Comparison of ENCODE assay signal across 24 cellular contexts in genomic region chrX:96410927-96411326, GRCh38.
DNase-seq lines count a peak whose midpoint lies in the region; ATAC-seq, FAIRE-seq and TF ChIP-seq lines count a peak whose summit lies in the region.
"Had no signal": no experiment of that assay in that cellular context is flagged by ENCODE, and none has a peak within 500 bp of the region (broad histone marks: within the 10 kb centered on the region; RNA-seq: fewer than 3 reads in every experiment).

No MANE protein-coding gene starts in this region.

- H2BK5ac ChIP-seq in IMR-90 (ENCODE audit: low read depth, low read length, poor library complexity, severe bottlenecking): no peak overlapping the region

- H4K20me1 ChIP-seq in IMR-90 (ENCODE audit: insufficient read depth, low read length): no peaks in the 10 kb centered on the region; the same call in 1 of the 2 replicates
- no peaks in the 10 kb centered on the region for H4K20me1 ChIP-seq in endothelial cell of umbilical vein (replicated peaks; ENCODE audit: control insufficient read depth, extremely low read depth, insufficient read depth, low read length)
- H4K20me1 ChIP-seq: BLaER1 had no signal

- no peak overlapping the region for H4K5ac ChIP-seq in IMR-90 (ENCODE audit: low read depth, low read length)

- no peaks in the 10 kb centered on the region for H3K27me3 Mint-ChIP-seq in activated T-cell treated with anti-CD3 and anti-CD28 coated beads, Interleukin-2, amount 50 U/mL, for 4 hours (ENCODE audit: low read depth)
- H3K27me3 Mint-ChIP-seq: IgD-negative memory B cell had no signal

- H3K79me2 ChIP-seq in endothelial cell of umbilical vein (ENCODE audit: control insufficient read depth, insufficient read depth, low read length): no peaks in the 10 kb centered on the region

- dilution Hi-C loops in IMR-90 (cut with HindIII; ENCODE audit: low sequenced_read_pairs, unreplicated experiment) (no loop called here), endothelial cell of umbilical vein (cut with MboI; ENCODE audit: extremely low pct_ligation_motif_present, low sequenced_read_pairs) (no loop called here)

- H3K56ac ChIP-seq in IMR-90 (ENCODE audit: extremely low read depth, insufficient read depth, low read length): no peak overlapping the region

- TF ChIP-seq RAD21 in IMR-90 (IDR thresholded peaks at IDR 0.05; ENCODE audit: low read length): no peak

- H2AFZ ChIP-seq in IMR-90 (replicated peaks; ENCODE audit: low read length, poor library complexity) (no peak overlapping the region), endothelial cell of umbilical vein (ENCODE audit: low read depth, low read length) (no peak overlapping the region)

- TF ChIP-seq CTCF in IMR-90 (conservative IDR thresholded peaks at IDR 0.05; ENCODE audit: low read depth, low read length) (no peak), endothelial cell of umbilical vein (IDR thresholded peaks at IDR 0.05; ENCODE audit: extremely low read depth in 1 of 2, insufficient read depth in 1 of 2, low read depth in 1 of 2, low read length in 2 of 2) (no peak), right lobe of liver (IDR thresholded peaks at IDR 0.05) (no peak), heart right ventricle (IDR thresholded peaks at IDR 0.05) (no peak)

- ATAC-seq in IMR-90 (ENCODE audit: low read depth) (no peak), right lobe of liver (peak in 3 of 4 donors; percentile 33 to 57 (median 34)), heart right ventricle (no peak), HG02610 (IDR thresholded peaks at IDR 0.05; ENCODE audit: unreplicated experiment) (no peak)
- ATAC-seq in activated T-cell treated with anti-CD3 and anti-CD28 coated beads, Interleukin-2, amount 50 U/mL, for 4 hours: no peak
- ATAC-seq: CD8-positive, alpha-beta T cell; GM12878; HCT116 had no signal

- BruUV-seq in IMR-90 (replicated peaks; lab: Mats Ljungman, UMichigan) (no TSS peak), endothelial cell of umbilical vein (replicated peaks; lab: Mats Ljungman, UMichigan) (no TSS peak)

- no peak overlapping the region for H2BK20ac ChIP-seq in IMR-90 (ENCODE audit: low read depth, low read length)

- H3K23ac ChIP-seq in IMR-90 (ENCODE audit: low read depth, low read length): no peak overlapping the region

- H3K9ac ChIP-seq in IMR-90 (ENCODE audit: low read depth, low read length) (no peak overlapping the region), endothelial cell of umbilical vein (replicated peaks; ENCODE audit: extremely low read depth, insufficient read depth, low read length) (no peak overlapping the region)
- H3K9ac ChIP-seq: BLaER1 had no signal

- H2AK5ac ChIP-seq in IMR-90 (ENCODE audit: low read depth, low read length): no peak overlapping the region

- in situ Hi-C loops in IMR-90 (cut with MboI; ENCODE audit: low sequenced_read_pairs): no loop called here

- H3K9me3 ChIP-seq in IMR-90 (ENCODE audit: control insufficient read depth, insufficient read depth, low read length) (no peaks in the 10 kb centered on the region), endothelial cell of umbilical vein (replicated peaks; ENCODE audit: control insufficient read depth, insufficient read depth, low read length) (no peaks in the 10 kb centered on the region), right lobe of liver (no peaks in the 10 kb centered on the region), heart right ventricle (no peaks in the 10 kb centered on the region)
- H3K9me3 ChIP-seq: BLaER1 had no signal

- H3K27me3 ChIP-seq in IMR-90 (ENCODE audit: control insufficient read depth, insufficient read depth, low read length) (no peaks in the 10 kb centered on the region), endothelial cell of umbilical vein (ENCODE audit: control insufficient read depth in 2 of 2, insufficient read depth in 2 of 2, low read length in 2 of 2) (no peaks in the 10 kb centered on the region), right lobe of liver (no peaks in the 10 kb centered on the region), heart right ventricle (peaks cover 0 to 6% (median 0%) of the 10 kb centered on the region in 7 donors)

- H3K14ac ChIP-seq in IMR-90 (replicated peaks; ENCODE audit: low read depth, low read length): no peak overlapping the region

- no peak overlapping the region for H3K4me2 ChIP-seq in IMR-90 (ENCODE audit: low read depth, low read length)
- no peak overlapping the region for H3K4me2 ChIP-seq in endothelial cell of umbilical vein (ENCODE audit: insufficient read depth, low read length)
- H3K4me2 ChIP-seq: BLaER1 had no signal

- no peak overlapping the region for H3K27ac ChIP-seq in IMR-90 (ENCODE audit: insufficient read depth, low read length)
- no peak overlapping the region for H3K27ac ChIP-seq in endothelial cell of umbilical vein (ENCODE audit: insufficient read depth, low read depth, low read length)
- peak overlapping the region in 1 of 3 donors; percentile 14 for H3K27ac ChIP-seq in right lobe of liver
- no peak overlapping the region for H3K27ac ChIP-seq in heart right ventricle
- H3K27ac ChIP-seq: BLaER1, HL-60 had no signal

- no peaks in the 10 kb centered on the region for H3K36me3 Mint-ChIP-seq in activated T-cell treated with anti-CD3 and anti-CD28 coated beads, Interleukin-2, amount 50 U/mL, for 4 hours (ENCODE audit: insufficient read depth)
- H3K36me3 Mint-ChIP-seq: CD8-positive, alpha-beta T cell; IgD-negative memory B cell had no signal

- no peaks in the 10 kb centered on the region for H3K4me1 Mint-ChIP-seq in activated T-cell treated with anti-CD3 and anti-CD28 coated beads, Interleukin-2, amount 50 U/mL, for 4 hours (ENCODE audit: low read depth)
- H3K4me1 Mint-ChIP-seq: IgD-negative memory B cell had no signal

- POLR2A ChIA-PET in IMR-90 (lab: Charles Lee; ENCODE audit: unreplicated experiment): no interaction called here
- POLR2A ChIA-PET in endothelial cell of umbilical vein (lab: Charles Lee): no interaction called here

- H3K18ac ChIP-seq in IMR-90 (ENCODE audit: low read depth, low read length): no peak overlapping the region

- intact Hi-C loops in IMR-90 (cut with micrococcal nuclease): no loop called here
- intact Hi-C loops in endothelial cell of umbilical vein (cut with micrococcal nuclease): no loop called here
- intact Hi-C loops in right lobe of liver (cut with DNase I): no loop called here
- intact Hi-C loops in heart right ventricle (cut with DNase I): no loop called here

- no peak overlapping the region for H4K91ac ChIP-seq in IMR-90 (ENCODE audit: insufficient read depth, low read depth, low read length)

- H3K36me3 ChIP-seq in IMR-90 (ENCODE audit: control insufficient read depth, insufficient read depth, low read length) (no peaks in the 10 kb centered on the region), endothelial cell of umbilical vein (ENCODE audit: control insufficient read depth in 2 of 2, extremely low read depth in 1 of 2, insufficient read depth in 2 of 2, low read length in 2 of 2) (no peaks in the 10 kb centered on the region), right lobe of liver (no peaks in the 10 kb centered on the region), heart right ventricle (no peaks in the 10 kb centered on the region)
- H3K36me3 ChIP-seq: BLaER1 had no signal

- H3K9me3 Mint-ChIP-seq in activated T-cell treated with anti-CD3 and anti-CD28 coated beads, Interleukin-2, amount 50 U/mL, for 4 hours: no peaks in the 10 kb centered on the region
- H3K9me3 Mint-ChIP-seq: CD8-positive, alpha-beta T cell; HFFc6; IgD-negative memory B cell had no signal

- H3K4ac ChIP-seq in IMR-90 (ENCODE audit: low read depth, low read length): no peak overlapping the region

- peak; percentile 70 for FAIRE-seq in endothelial cell of umbilical vein (lab: Jason Lieb, UNC)
- FAIRE-seq: A204.1, GM12878, GM19239, H54 had no signal

- H2AK9ac ChIP-seq in IMR-90 (replicated peaks; ENCODE audit: low read depth, low read length, poor library complexity): no peak overlapping the region

- no peaks in the 10 kb centered on the region for H3K79me1 ChIP-seq in IMR-90 (ENCODE audit: low read depth in 1 of 2, low read length in 2 of 2)

- H2BK120ac ChIP-seq in IMR-90 (ENCODE audit: low read depth, low read length): no peak overlapping the region

- H3K4me3 Mint-ChIP-seq in activated T-cell treated with anti-CD3 and anti-CD28 coated beads, Interleukin-2, amount 50 U/mL, for 4 hours: no peak overlapping the region
- H3K4me3 Mint-ChIP-seq: CD8-positive, alpha-beta T cell; HFFc6; IgD-negative memory B cell had no signal

- no peak overlapping the region for H4K8ac ChIP-seq in IMR-90 (ENCODE audit: low read depth in 2 of 2, low read length in 2 of 2)

- H3K9me1 ChIP-seq in IMR-90 (ENCODE audit: insufficient read depth, low read length) (no peaks in the 10 kb centered on the region; the same call in none of the 2 replicates), endothelial cell of umbilical vein (replicated peaks; ENCODE audit: control insufficient read depth, extremely low read depth, insufficient read depth, low read length) (no peaks in the 10 kb centered on the region)

- H3K4me1 ChIP-seq in IMR-90 (ENCODE audit: control insufficient read depth, insufficient read depth, low read length) (no peaks in the 10 kb centered on the region; the same call in 1 of the 2 replicates), endothelial cell of umbilical vein (ENCODE audit: control insufficient read depth, extremely low read depth, insufficient read depth, low read length) (peaks cover 16% of the 10 kb centered on the region), right lobe of liver (peaks cover 0 to 4% (median 0%) of the 10 kb centered on the region in 4 donors), heart right ventricle (peaks cover 0 to 6% (median 0%) of the 10 kb centered on the region in 9 donors)
- H3K4me1 ChIP-seq: BLaER1 had no signal

- H2BK15ac ChIP-seq in IMR-90 (ENCODE audit: low read depth, low read length): no peak overlapping the region

- no peak for TF ChIP-seq POLR2A in IMR-90 (IDR thresholded peaks at IDR 0.05; ENCODE audit: low read depth, low read length)
- no peak for TF ChIP-seq POLR2A in endothelial cell of umbilical vein (IDR thresholded peaks at IDR 0.05; ENCODE audit: low read depth, low read length)
- no peak for TF ChIP-seq POLR2A in right lobe of liver (IDR thresholded peaks at IDR 0.05)

- WGBS in IMR-90 (ENCODE audit: extremely low coverage in 2 of 2, insufficient read length in 1 of 2), 2 experiments: 50% methylated on average over 1 of the region's 2 CpGs; no CpG with 5 or more reads in 1 of the 2 experiments
- 38% methylated on average over 2 of the region's 2 CpGs for WGBS in right lobe of liver (ENCODE audit: insufficient coverage, low coverage, low lambda C conversion rate, missing lambda C conversion rate)
- 84 to 90% methylated on average over 2 of the region's 2 CpGs for WGBS in heart right ventricle, 2 donors

- H3K4me3 ChIP-seq in IMR-90 (ENCODE audit: insufficient read depth, low read depth, low read length) (no peak overlapping the region), endothelial cell of umbilical vein (replicated peaks in 1 of 3; ENCODE audit: insufficient read depth in 1 of 3, low read depth in 1 of 3, low read length in 3 of 3) (no peak overlapping the region), right lobe of liver (no peak overlapping the region), heart right ventricle (no peak overlapping the region)
- H3K4me3 ChIP-seq: BLaER1, GM12878 had no signal

- CTCF ChIA-PET in IMR-90 (lab: Yijun Ruan, JAX) (interaction anchor here (1.2 kb wide), 1 partner anchor 13 kb away, joined by 3 read pairs; no protein-coding TSS in a partner anchor), endothelial cell of umbilical vein (lab: Charles Lee) (interaction anchor here (1.5 kb wide), 1 partner anchor 10 kb away, joined by 4 read pairs; no protein-coding TSS in a partner anchor)

- DNase-seq in IMR-90 (no peak), endothelial cell of umbilical vein (ENCODE audit: low read depth, low spot score) (no peak), right lobe of liver (no peak), heart right ventricle (no peak), NCI-H2029 (lab: John Stamatoyannopoulos, UW) (no peak)
- no peak for DNase-seq in activated T-cell treated with anti-CD3 and anti-CD28 coated beads, Interleukin-2, amount 50 U/mL, for 4 hours
- DNase-seq: Calu3; CD8-positive, alpha-beta T cell; DMS 273 treated with DMSO at 0.1 percent for 48 hours; DMS53; DND-41; EL; HFFc6; Kasumi-1; KG1 had no signal

Comparison
In these comparisons a context has a peak if more than half of its experiments do, and no peak if none do; other contexts are left out.
1. ATAC-seq: peak in right lobe of liver (3 of 4); none in IMR-90 (single experiment), heart right ventricle (0 of 8), activated T-cell treated with anti-CD3 and anti-CD28 coated beads, Interleukin-2, amount 50 U/mL, for 4 hours (0 of 2) and HG02610 (single experiment).